8 cellular contexts compared by ENCODE assay signal in genomic region chr15:63506537-63507035, GRCh38. TPM values are rescaled to one million over a fixed set of nuclear protein-coding genes. Genes with fewer than 3 reads are reported as not detected.
DNase-seq lines count a peak whose midpoint lies in the region; ATAC-seq and FAIRE-seq lines count a peak whose summit lies in the region.

No MANE protein-coding gene starts in this region.

- H2BK12ac ChIP-seq in trophoblast cell (ENCODE audit: low read length), result no peak overlapping the region

- H3K4me2 ChIP-seq in trophoblast cell (ENCODE audit: low read length), result no peak overlapping the region

- H3K18ac ChIP-seq in trophoblast cell (ENCODE audit: low read length), result no peak overlapping the region

- no peak overlapping the region for H2AFZ ChIP-seq in trophoblast cell (ENCODE audit: insufficient read depth, low read length, poor library complexity)

- no peak overlapping the region for H2BK5ac ChIP-seq in trophoblast cell (ENCODE audit: low read depth, low read length, poor library complexity)

- peaks cover 24% of the 10 kb centered on the region for H3K79me1 ChIP-seq in trophoblast cell (ENCODE audit: low read length)

- peaks cover 12% of the 10 kb centered on the region for H3K79me2 ChIP-seq in trophoblast cell (ENCODE audit: control insufficient read depth, insufficient read depth, low read length, poor library complexity)

- H4K91ac ChIP-seq in trophoblast cell (ENCODE audit: low read depth, low read length), result no peak overlapping the region

- WGBS in trophoblast cell (ENCODE audit: extremely low coverage, insufficient coverage, insufficient read length), result no CpG with 5 or more reads among the region's 8 CpGs

- H3K4ac ChIP-seq in trophoblast cell (ENCODE audit: low read depth, low read length), result peak overlapping the region; percentile 21

- no peak overlapping the region for H4K8ac ChIP-seq in trophoblast cell (ENCODE audit: low read depth, low read length)

- no peak overlapping the region for H2BK120ac ChIP-seq in trophoblast cell (ENCODE audit: insufficient read depth, low read length, poor library complexity)

- H3K4me3 ChIP-seq in trophoblast cell (ENCODE audit: low read depth, low read length), result no peak overlapping the region

- H3K36me3 ChIP-seq in trophoblast cell (ENCODE audit: control insufficient read depth in 1 of 2, insufficient read depth in 2 of 2, low read length in 2 of 2), result no peaks in the 10 kb centered on the region

- intact Hi-C loops in cardiac septum (cut with DNase I), result loop anchor here (10.0 kb wide), 1 partner anchor 958 kb away; the partner anchor contains the start of gene ZNF609

- no peak overlapping the region for H3K23ac ChIP-seq in trophoblast cell (ENCODE audit: low read length)

- no peak overlapping the region for H3K14ac ChIP-seq in trophoblast cell (ENCODE audit: low read length)

- no peaks in the 10 kb centered on the region for H3K27me3 ChIP-seq in trophoblast cell (ENCODE audit: insufficient read depth, low read length)

- no peak overlapping the region for H2AK5ac ChIP-seq in trophoblast cell (ENCODE audit: low read length)

- H3K27ac ChIP-seq in trophoblast cell (ENCODE audit: low read depth, low read length), result no peak overlapping the region

- ATAC-seq in GM19452 (IDR thresholded peaks at IDR 0.05; ENCODE audit: unreplicated experiment) (no peak), HG02885 (IDR thresholded peaks at IDR 0.05; ENCODE audit: poor library complexity, unreplicated experiment) (no peak), HG03460 (IDR thresholded peaks at IDR 0.05; ENCODE audit: unreplicated experiment) (no peak)

- FAIRE-seq in GM18507 (lab: Jason Lieb, UNC), result peak; percentile 12

- no peak overlapping the region for H3K9ac ChIP-seq in trophoblast cell (ENCODE audit: low read length)

- peaks cover 3 to 12% of the 10 kb centered on the region in 2 experiments for H3K4me1 ChIP-seq in trophoblast cell (ENCODE audit: control insufficient read depth in 1 of 2, insufficient read depth in 2 of 2, low read length in 2 of 2)

- no peaks in the 10 kb centered on the region for H3K9me3 ChIP-seq in trophoblast cell (ENCODE audit: insufficient read depth, low read depth, low read length)

- DNase-seq in GM18507 (ENCODE audit: extremely low spot score, insufficient read length, low read depth) (no peak), NCI-H69 (lab: John Stamatoyannopoulos, UW) (peak; percentile 55), dermis blood vessel endothelial cell (peak; percentile 36), trophoblast cell (no peak), cardiac septum (ENCODE audit: low spot score) (no peak)

- H4K12ac ChIP-seq in trophoblast cell (ENCODE audit: low read depth, low read length), result no peak overlapping the region

RNA-seq across cellular contexts. Expression of gene USP3, which starts 2.2 kb away (rescaled TPM):
- total RNA-seq in dermis blood vessel endothelial cell (39.7 and 47.6 TPM in 2 replicates), cardiac septum (16.2 TPM)
- 28.3 and 28.6 TPM in 2 replicates for polyA plus RNA-seq in trophoblast cell (2013)

Comparison
In these comparisons a context has a peak if more than half of its experiments do, and no peak if none do; other contexts are left out.
1. DNase-seq: peak in NCI-H69 (single experiment) and dermis blood vessel endothelial cell (single experiment); none in GM18507 (single experiment), trophoblast cell (0 of 2) and cardiac septum (single experiment).